32 cellular contexts compared by ENCODE assay signal in genomic region chrX:76862509-76862908, GRCh38.
"Had no signal": no experiment of that assay in that cellular context is flagged by ENCODE, and none has a peak within 500 bp of the region (broad histone marks: within the 10 kb centered on the region; RNA-seq: fewer than 3 reads in every experiment).

No MANE protein-coding gene starts in this region.

- H3K27me3 ChIP-seq: cardiac muscle cell had no signal

- H3K9me3 ChIP-seq: adrenal gland had no signal

- DNase-seq: activated B cell treated with CpG ODN at 0.5 μM for 24 hours; activated CD4-positive, alpha-beta memory T cell treated with anti-CD3 and anti-CD28 coated beads, Interleukin-2, amount 10 ng/mL, durations not matched to agents 7 days and 5 days; activated CD4-positive, alpha-beta T cell treated with anti-CD3 and anti-CD28 coated beads for 4 hours; activated CD4-positive, alpha-beta T cell treated with anti-CD3 and anti-CD28 coated beads, Interleukin-2, amount 10 ng/mL, durations not matched to agents 7 days and 5 days; activated CD4-positive, alpha-beta T cell treated with anti-CD3 and anti-CD28 coated beads, Interleukin-2, amount 50 U/mL, for 48 hours; activated CD4-positive, CD25-positive, alpha-beta regulatory T cell treated with anti-CD3 and anti-CD28 coated beads, Interleukin-2, amount 50 U/mL, for 72 hours; activated CD8-positive, alpha-beta memory T cell treated with anti-CD3 and anti-CD28 coated beads for 24 hours; activated CD8-positive, alpha-beta memory T cell treated with anti-CD3 and anti-CD28 coated beads, Interleukin-2, amount 10 ng/mL, durations not matched to agents 7 days and 5 days; activated CD8-positive, alpha-beta memory T cell treated with anti-CD3 and anti-CD28 coated beads, Interleukin-2, amount 50 U/mL, for 48 hours; activated CD8-positive, alpha-beta T cell treated with anti-CD3 and anti-CD28 coated beads, Interleukin-2, amount 10 ng/mL, durations not matched to agents 7 days and 5 days; activated effector memory CD4-positive, alpha-beta T cell treated with anti-CD3 and anti-CD28 coated beads, Interleukin-2, amount 50 U/mL, for 16 hours; activated gamma-delta T cell treated with Interleukin-2 at 50 U/mL for 16 hours; activated naive CD4-positive, alpha-beta T cell; activated naive CD4-positive, alpha-beta T cell treated with anti-CD3 and anti-CD28 coated beads for 36 hours; activated naive CD4-positive, alpha-beta T cell treated with anti-CD3 and anti-CD28 coated beads, Interleukin-2, amount 50 U/mL, for 16 hours; activated naive CD8-positive, alpha-beta T cell treated with anti-CD3 and anti-CD28 coated beads for 36 hours; activated T-cell treated with anti-CD3 and anti-CD28 coated beads, Interleukin-2, amount 50 U/mL, for 24 hours; activated T-cell treated with anti-CD3 and anti-CD28 coated beads, Interleukin-2, amount 50 U/mL, for 72 hours; adrenal gland; amniotic stem cell; aorta; caudate nucleus; cerebellar nuclear complex; T-helper 1 cell; T-helper 2 cell; T-helper 9 cell had no signal

- FAIRE-seq: bronchial epithelial cell, TTC549 had no signal

- H3K4me1 ChIP-seq: adrenal gland had no signal

- H3K27ac ChIP-seq: adrenal gland, cardiac muscle cell, VCaP had no signal

- H3K36me3 ChIP-seq: adrenal gland, cardiac muscle cell had no signal

- H3K4me3 ChIP-seq: adrenal gland, cardiac muscle cell had no signal

- ATAC-seq: activated CD8-positive, alpha-beta memory T cell treated with anti-CD3 and anti-CD28 coated beads, Interleukin-2, amount 10 ng/mL, durations not matched to agents 7 days and 5 days; activated CD8-positive, alpha-beta T cell treated with anti-CD3 and anti-CD28 coated beads, Interleukin-2, amount 10 ng/mL, durations not matched to agents 7 days and 5 days; activated naive CD4-positive, alpha-beta T cell treated with anti-CD3 and anti-CD28 coated beads, Interleukin-2, amount 50 U/mL, for 72 hours; activated T-cell treated with anti-CD3 and anti-CD28 coated beads, Interleukin-2, amount 50 U/mL, for 72 hours; activated T-helper 17 cell treated with anti-CD3 and anti-CD28 coated beads, Interleukin-2, amount 50 U/mL, for 72 hours had no signal
